Comparison of ENCODE assay signal across 1 cellular context in genomic region chr11:133955945-133956421, GRCh38.
TF ChIP-seq lines count a peak whose summit lies in the region.

No MANE protein-coding gene starts in this region.

TF ChIP-seq in GM12878, 131 proteins besides CTCF, POLR2A, EP300 and RAD21 (continued from another document):
- no peak for TF ChIP-seq ZNF592 (IDR thresholded peaks at IDR 0.05)
